In genomic region chr12:89205517-89205916, GRCh38 we compare ENCODE assay signal across 16 cellular contexts.
DNase-seq lines count a peak whose midpoint lies in the region; ATAC-seq and TF ChIP-seq lines count a peak whose summit lies in the region.
"Had no signal": no experiment of that assay in that cellular context is flagged by ENCODE, and none has a peak within 500 bp of the region (broad histone marks: within the 10 kb centered on the region; RNA-seq: fewer than 3 reads in every experiment).

No MANE protein-coding gene starts in this region.

- peak; percentile 31 to 86 (median 64) for ATAC-seq in right lobe of liver
- ATAC-seq: CD8-positive, alpha-beta T cell had no signal

- H3K27ac ChIP-seq in VCaP (peak overlapping the region; percentile 21), hepatocyte (no peak overlapping the region), right lobe of liver (peak overlapping the region in 1 of 3 donors; percentile 29), esophagus squamous epithelium (no peak overlapping the region)
- H3K27ac ChIP-seq: BLaER1, C4-2B, GM23248 had no signal

- H3K9me3 ChIP-seq in hepatocyte (ENCODE audit: low read depth) (no peaks in the 10 kb centered on the region), right lobe of liver (no peaks in the 10 kb centered on the region), esophagus squamous epithelium (no peaks in the 10 kb centered on the region)
- H3K9me3 ChIP-seq: BLaER1, Caco-2 had no signal

- intact Hi-C loops in right lobe of liver (cut with DNase I) = no loop called here
- intact Hi-C loops in esophagus squamous epithelium (cut with DNase I) = no loop called here

- H3K4me1 ChIP-seq in hepatocyte (ENCODE audit: insufficient read depth) (peaks cover 4% of the 10 kb centered on the region), right lobe of liver (peaks cover 0 to 28% (median 6%) of the 10 kb centered on the region in 4 donors), esophagus squamous epithelium (no peaks in the 10 kb centered on the region)
- H3K4me1 ChIP-seq: BLaER1, Caco-2 had no signal

- no peaks in the 10 kb centered on the region for H4K20me1 ChIP-seq in hepatocyte (ENCODE audit: insufficient read depth, poor library complexity, severe bottlenecking)
- H4K20me1 ChIP-seq: BLaER1 had no signal

- DNase-seq in hepatocyte (ENCODE audit: low spot score) = no peak
- DNase-seq in right lobe of liver = no peak
- DNase-seq in UCSD-AML1 (lab: John Stamatoyannopoulos, UW; ENCODE audit: unreplicated experiment) = no peak
- DNase-seq in NCI-H2227 (lab: John Stamatoyannopoulos, UW; ENCODE audit: unreplicated experiment) = no peak
- no peak for DNase-seq in esophagus squamous epithelium (lab: John Stamatoyannopoulos, UW)
- DNase-seq: Caco-2; CD4-positive, CD25-positive, alpha-beta regulatory T cell; CD8-positive, alpha-beta T cell; DMS153; DND-41; GM23248; H7; HCEC 1CT had no signal

- 77% methylated on average over 2 of the region's 2 CpGs for WGBS in hepatocyte (ENCODE audit: low lambda C conversion rate, missing lambda C conversion rate)
- whole genome bisulfite sequencing in right lobe of liver (ENCODE audit: insufficient coverage, low coverage, low lambda C conversion rate, missing lambda C conversion rate) = 36% methylated on average over 2 of the region's 2 CpGs
- 92 to 96% methylated on average over 2 of the region's 2 CpGs for WGBS in esophagus squamous epithelium, 2 donors

- peak overlapping the region; percentile 9 for H2AFZ ChIP-seq in hepatocyte
- H2AFZ ChIP-seq: GM23248 had no signal

- H3K27me3 ChIP-seq in hepatocyte = no peaks in the 10 kb centered on the region
- H3K27me3 ChIP-seq in right lobe of liver = no peaks in the 10 kb centered on the region
- no peaks in the 10 kb centered on the region for H3K27me3 ChIP-seq in esophagus squamous epithelium
- H3K27me3 ChIP-seq: BLaER1 had no signal

- TF ChIP-seq CTCF in VCaP (conservative IDR thresholded peaks at IDR 0.05) (no peak), hepatocyte (IDR thresholded peaks at IDR 0.05; ENCODE audit: poor library complexity) (no peak), right lobe of liver (IDR thresholded peaks at IDR 0.05) (no peak), esophagus squamous epithelium (IDR thresholded peaks at IDR 0.05) (no peak)

- TF ChIP-seq POLR2A in right lobe of liver (IDR thresholded peaks at IDR 0.05) (no peak), esophagus squamous epithelium (IDR thresholded peaks at IDR 0.05) (no peak)

- no peaks in the 10 kb centered on the region for H3K79me2 ChIP-seq in hepatocyte

- H3K4me3 ChIP-seq in hepatocyte (no peak overlapping the region), right lobe of liver (no peak overlapping the region), esophagus squamous epithelium (no peak overlapping the region)
- H3K4me3 ChIP-seq: BLaER1, GM23248 had no signal

- no peaks in the 10 kb centered on the region for H3K9me2 ChIP-seq in hepatocyte (replicated peaks; ENCODE audit: insufficient read depth)

- peak overlapping the region; percentile 28 for H3K4me2 ChIP-seq in hepatocyte
- H3K4me2 ChIP-seq: BLaER1 had no signal

- H3K36me3 ChIP-seq in hepatocyte (replicated peaks; ENCODE audit: insufficient read depth, low read depth) = no peaks in the 10 kb centered on the region
- no peaks in the 10 kb centered on the region for H3K36me3 ChIP-seq in right lobe of liver
- H3K36me3 ChIP-seq in esophagus squamous epithelium = no peaks in the 10 kb centered on the region
- H3K36me3 ChIP-seq: BLaER1 had no signal
